In genomic region chr6:90025418-90026089, GRCh38 we compare ENCODE assay signal across 10 cellular contexts.
DNase-seq lines count a peak whose midpoint lies in the region; ATAC-seq, FAIRE-seq and TF ChIP-seq lines count a peak whose summit lies in the region.
"Had no signal": no experiment of that assay in that cellular context is flagged by ENCODE, and none has a peak within 500 bp of the region (broad histone marks: within the 10 kb centered on the region; RNA-seq: fewer than 3 reads in every experiment).

No MANE protein-coding gene starts in this region.

- DNase-seq in AG08396 (ENCODE audit: low spot score) = peak; percentile 50
- peak; percentile 36 for DNase-seq in HTR-8/SVneo (ENCODE audit: insufficient read length, low spot score)
- DNase-seq in activated naive CD4-positive, alpha-beta T cell treated with anti-CD3 and anti-CD28 coated beads, Interleukin-2, amount 10 ng/mL, durations not matched to agents 7 days and 5 days = no peak
- DNase-seq in mucosa of descending colon = no peak
- DNase-seq in activated gamma-delta T cell treated with Interleukin-2 at 50 U/mL for 16 hours = no peak
- DNase-seq in NCI-H1105 (lab: John Stamatoyannopoulos, UW) = no peak
- DNase-seq in islet precursor cell = no peak
- DNase-seq: esophagus squamous epithelium, NCI-H2081 had no signal

- H3K4me1 ChIP-seq in mucosa of descending colon (ENCODE audit: low read depth) = no peaks in the 10 kb centered on the region
- H3K4me1 ChIP-seq: esophagus squamous epithelium had no signal

- CTCF ChIA-PET in activated naive CD4-positive, alpha-beta T cell treated with anti-CD3 and anti-CD28 coated beads, Interleukin-2, amount 10 ng/mL, durations not matched to agents 7 days and 5 days (lab: Charles Lee) = no interaction called here

- intact Hi-C loops in mucosa of descending colon (cut with DNase I, micrococcal nuclease) = no loop called here

- H3K36me3 ChIP-seq in mucosa of descending colon (ENCODE audit: low read depth) = no peaks in the 10 kb centered on the region
- H3K36me3 ChIP-seq: esophagus squamous epithelium had no signal

- H3K27ac Mint-ChIP-seq in activated naive CD4-positive, alpha-beta T cell treated with anti-CD3 and anti-CD28 coated beads, Interleukin-2, amount 10 ng/mL, durations not matched to agents 7 days and 5 days = peak overlapping the region; percentile 7

- no peak overlapping the region for H3K4me3 ChIP-seq in mucosa of descending colon
- H3K4me3 ChIP-seq: esophagus squamous epithelium had no signal

- peaks cover 62% of the 10 kb centered on the region for H3K4me1 Mint-ChIP-seq in activated naive CD4-positive, alpha-beta T cell treated with anti-CD3 and anti-CD28 coated beads, Interleukin-2, amount 10 ng/mL, durations not matched to agents 7 days and 5 days

- FAIRE-seq in HTR-8/SVneo (lab: Jason Lieb, UNC) = no peak

- H3K9me3 Mint-ChIP-seq in activated naive CD4-positive, alpha-beta T cell treated with anti-CD3 and anti-CD28 coated beads, Interleukin-2, amount 10 ng/mL, durations not matched to agents 7 days and 5 days = peaks cover 9% of the 10 kb centered on the region

- H3K4me3 Mint-ChIP-seq in activated naive CD4-positive, alpha-beta T cell treated with anti-CD3 and anti-CD28 coated beads, Interleukin-2, amount 10 ng/mL, durations not matched to agents 7 days and 5 days = no peak overlapping the region

- H3K9me3 ChIP-seq in mucosa of descending colon = no peaks in the 10 kb centered on the region
- H3K9me3 ChIP-seq: esophagus squamous epithelium had no signal

- peak; percentile 88 for ATAC-seq in mucosa of descending colon
- ATAC-seq in GM19455 (IDR thresholded peaks at IDR 0.05; ENCODE audit: unreplicated experiment) = no peak

- H3K36me3 Mint-ChIP-seq in activated naive CD4-positive, alpha-beta T cell treated with anti-CD3 and anti-CD28 coated beads, Interleukin-2, amount 10 ng/mL, durations not matched to agents 7 days and 5 days = peaks cover 61% of the 10 kb centered on the region

- no peaks in the 10 kb centered on the region for H3K27me3 Mint-ChIP-seq in activated naive CD4-positive, alpha-beta T cell treated with anti-CD3 and anti-CD28 coated beads, Interleukin-2, amount 10 ng/mL, durations not matched to agents 7 days and 5 days

- TF ChIP-seq CTCF in mucosa of descending colon (IDR thresholded peaks at IDR 0.05) = no peak

Comparison
In these comparisons a context has a peak if more than half of its experiments do, and no peak if none do; other contexts are left out.
1. DNase-seq: peak in AG08396 (single experiment) and HTR-8/SVneo (single experiment); none in activated naive CD4-positive, alpha-beta T cell treated with anti-CD3 and anti-CD28 coated beads, Interleukin-2, amount 10 ng/mL, durations not matched to agents 7 days and 5 days (single experiment), mucosa of descending colon (0 of 3), activated gamma-delta T cell treated with Interleukin-2 at 50 U/mL for 16 hours (single experiment), NCI-H1105 (single experiment) and islet precursor cell (single experiment).